In the genomic region with DNA sequence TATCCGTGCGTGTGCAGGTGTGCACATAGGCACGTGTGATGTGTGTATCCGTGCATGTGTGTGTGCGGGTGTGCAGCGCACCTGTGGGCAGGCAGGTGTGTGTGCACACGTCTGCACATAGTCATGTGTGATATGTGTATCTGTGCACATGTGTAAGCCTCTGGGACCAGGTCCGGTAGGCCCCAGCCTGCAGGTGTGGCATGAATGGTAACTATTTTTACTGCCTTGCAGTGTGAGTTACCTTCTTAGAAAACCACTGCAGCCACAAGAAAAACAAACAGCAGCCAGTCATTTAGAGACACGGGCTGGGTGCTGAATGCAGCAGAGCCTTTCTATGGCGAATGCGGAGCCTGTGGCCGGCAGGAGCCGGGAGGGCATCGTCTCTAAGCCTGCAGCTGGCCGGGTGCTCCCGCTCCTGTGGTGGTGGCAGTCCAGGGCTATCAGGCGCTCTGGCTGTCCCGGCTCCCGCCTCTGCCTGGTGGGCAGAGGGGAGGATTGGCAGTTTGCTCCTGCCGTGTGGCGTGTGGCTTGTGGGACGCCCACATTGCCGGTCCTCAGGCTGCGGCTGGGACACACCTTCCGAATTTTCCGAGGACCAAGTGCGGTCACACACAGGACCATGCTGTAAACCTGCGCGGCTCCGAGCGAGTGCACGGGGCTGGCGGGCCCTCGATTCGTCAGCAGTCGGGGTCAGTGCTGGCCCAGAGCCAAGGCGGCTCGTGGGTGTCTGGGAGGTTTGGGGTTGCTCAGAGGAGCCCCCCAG, we compare ENCODE assay signal across 8 cellular contexts. TPM values are rescaled to one million over a fixed set of nuclear protein-coding genes. Genes with fewer than 3 reads are reported as not detected.
DNase-seq lines count a peak whose midpoint lies in the region; ATAC-seq and TF ChIP-seq lines count a peak whose summit lies in the region.
"Not testable (repeated sequence)": the region's sequence is repeated elsewhere in the genome, so short reads cannot be mapped to it uniquely, and the experiment has no call there.

No MANE protein-coding gene starts in this region.

- not testable (repeated sequence) for H3K27me3 Mint-ChIP-seq in activated T-cell treated with anti-CD3 and anti-CD28 coated beads, Interleukin-2, amount 50 U/mL, for 4 hours (ENCODE audit: low read depth)

- DNase-seq in Ammon's horn (ENCODE audit: low spot score) = peak; percentile 0
- peak; percentile 22 for DNase-seq in RPMI8226
- not testable (repeated sequence) for DNase-seq in activated T-cell treated with anti-CD3 and anti-CD28 coated beads, Interleukin-2, amount 50 U/mL, for 4 hours; foreskin keratinocyte

- not testable (repeated sequence) for H3K36me3 Mint-ChIP-seq in activated T-cell treated with anti-CD3 and anti-CD28 coated beads, Interleukin-2, amount 50 U/mL, for 4 hours (ENCODE audit: insufficient read depth)

- TF ChIP-seq CTCF in foreskin keratinocyte (conservative IDR thresholded peaks at IDR 0.05) = not testable (repeated sequence)

- H3K9me3 Mint-ChIP-seq in activated T-cell treated with anti-CD3 and anti-CD28 coated beads, Interleukin-2, amount 50 U/mL, for 4 hours = not testable (repeated sequence)

- ATAC-seq in GM18858 (IDR thresholded peaks at IDR 0.05; ENCODE audit: unreplicated experiment) (peak; percentile 46), GM21447 (IDR thresholded peaks at IDR 0.05; ENCODE audit: unreplicated experiment) (peak; percentile 38), HG02763 (IDR thresholded peaks at IDR 0.05; ENCODE audit: unreplicated experiment) (peak; percentile 31), HG03108 (IDR thresholded peaks at IDR 0.05; ENCODE audit: unreplicated experiment) (peak; percentile 41), foreskin keratinocyte (peak; percentile 62)
- peak; percentile 31 to 44 for ATAC-seq in activated T-cell treated with anti-CD3 and anti-CD28 coated beads, Interleukin-2, amount 50 U/mL, for 4 hours

- not testable (repeated sequence) for H3K27ac ChIP-seq in foreskin keratinocyte

- not testable (repeated sequence) for H3K4me3 Mint-ChIP-seq in activated T-cell treated with anti-CD3 and anti-CD28 coated beads, Interleukin-2, amount 50 U/mL, for 4 hours

- not testable (repeated sequence) for H3K27me3 ChIP-seq in foreskin keratinocyte

- H3K4me1 Mint-ChIP-seq in activated T-cell treated with anti-CD3 and anti-CD28 coated beads, Interleukin-2, amount 50 U/mL, for 4 hours (ENCODE audit: low read depth) = not testable (repeated sequence)

- H3K4me1 ChIP-seq in foreskin keratinocyte = not testable (repeated sequence)

RNA-seq across cellular contexts. Expression of a gene that starts 21.9 kb away (rescaled TPM):
- 10 to 100 TPM in 1 of 3 donors, 1 to 10 TPM in 2; 7.3 to 63.8 (median 9.3) TPM for total RNA-seq in activated T-cell treated with anti-CD3 and anti-CD28 coated beads, Interleukin-2, amount 50 U/mL, for 4 hours
- total RNA-seq in foreskin keratinocyte = 4.7 and 23.2 TPM in 2 replicates
- 5.0 and 28.8 TPM in 2 replicates for polyA plus RNA-seq in foreskin keratinocyte

RNA-seq across cellular contexts. Expression of a gene that starts 48.2 kb away (rescaled TPM):
- total RNA-seq in activated T-cell treated with anti-CD3 and anti-CD28 coated beads, Interleukin-2, amount 50 U/mL, for 4 hours = 100 to 1,000 TPM in 1 of 3 donors, 10 to 100 TPM in 2; 24.6 to 145 (median 27.1) TPM
- total RNA-seq in foreskin keratinocyte = 2.4 and 23.6 TPM in 2 replicates
- polyA plus RNA-seq in foreskin keratinocyte = 0.89 and 13.6 TPM in 2 replicates
